Comparison of ENCODE assay signal across 17 cellular contexts in the genomic region with DNA sequence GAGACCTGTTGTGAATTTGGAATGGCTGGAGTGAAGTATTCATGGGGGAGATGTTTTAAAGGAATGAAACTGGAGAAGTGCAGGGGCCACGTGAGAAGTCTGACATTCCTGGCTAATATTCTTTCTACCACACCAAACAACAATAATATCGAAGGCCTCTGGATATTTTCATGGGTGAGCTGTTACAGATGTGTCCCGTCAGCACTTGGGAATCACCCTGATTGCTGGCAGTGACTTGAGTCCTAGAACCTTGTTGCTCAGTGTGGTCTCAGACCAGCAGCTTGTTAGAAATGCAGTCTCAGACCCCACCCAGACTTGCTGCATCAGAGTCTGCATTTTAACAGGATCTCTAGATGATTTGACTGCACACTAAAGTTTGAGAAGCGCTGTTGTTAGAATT.
DNase-seq lines count a peak whose midpoint lies in the region; ATAC-seq and TF ChIP-seq lines count a peak whose summit lies in the region.
"Had no signal": no experiment of that assay in that cellular context is flagged by ENCODE, and none has a peak within 500 bp of the region (broad histone marks: within the 10 kb centered on the region; RNA-seq: fewer than 3 reads in every experiment).

No MANE protein-coding gene starts in this region.

- no peaks in the 10 kb centered on the region for H3K79me1 ChIP-seq in mesendoderm (ENCODE audit: low read length)

- TF ChIP-seq CTCF in heart right ventricle (IDR thresholded peaks at IDR 0.05) (no peak), MCF 10A (IDR thresholded peaks at IDR 0.05; ENCODE audit: unreplicated experiment) (no peak), spleen (IDR thresholded peaks at IDR 0.05 in 8 of 11, conservative IDR thresholded peaks at IDR 0.05 in 3 of 11) (no peak)

- H3K9ac ChIP-seq in mesendoderm (ENCODE audit: low read length), result no peak overlapping the region

- H3K27ac ChIP-seq in heart right ventricle, result no peak overlapping the region
- H3K27ac ChIP-seq in mesendoderm (ENCODE audit: low read depth, low read length), result no peak overlapping the region
- H3K27ac ChIP-seq in spleen, result no peak overlapping the region
- H3K27ac ChIP-seq: HL-60 had no signal

- TF ChIP-seq POLR2A in spleen (IDR thresholded peaks at IDR 0.05), result no peak

- H3K4me1 ChIP-seq in heart right ventricle (peaks cover 0 to 42% (median 13%) of the 10 kb centered on the region in 9 donors), mesendoderm (ENCODE audit: control insufficient read depth, low read depth, low read length) (peaks cover 9% of the 10 kb centered on the region), spleen (peaks cover 0 to 23% (median 1%) of the 10 kb centered on the region in 6 donors)

- no peaks in the 10 kb centered on the region for H3K27me3 ChIP-seq in heart right ventricle
- H3K27me3 ChIP-seq in mesendoderm (ENCODE audit: insufficient read depth, low read length, poor library complexity), result no peaks in the 10 kb centered on the region
- no peaks in the 10 kb centered on the region for H3K27me3 ChIP-seq in spleen (replicated peaks in 1 of 7)

- POLR2A ChIA-PET in MCF 10A (lab: Yijun Ruan, JAX), result no interaction called here

- BruUV-seq in MCF 10A (replicated peaks; lab: Mats Ljungman, UMichigan), result no TSS peak

- WGBS in heart right ventricle, 2 donors, result 48 to 56% methylated on average over 4 of the region's 4 CpGs
- whole genome bisulfite sequencing in mesendoderm (ENCODE audit: extremely low coverage, insufficient coverage, low lambda C conversion rate), result no CpG with 5 or more reads among the region's 4 CpGs
- WGBS in spleen, 5 donors, result 70 to 88% (median 84%) methylated on average over 4 of the region's 4 CpGs

- H4K5ac ChIP-seq in mesendoderm (ENCODE audit: low read length), result no peak overlapping the region

- H3K36me3 Mint-ChIP-seq in MCF 10A (ENCODE audit: insufficient read depth, unreplicated experiment), result no peaks in the 10 kb centered on the region

- ATAC-seq in Right ventricle myocardium superior (ENCODE audit: poor library complexity) (peak; percentile 74), heart right ventricle (peak in 5 of 8 donors; percentile 36 to 70 (median 47)), HG03097 (IDR thresholded peaks at IDR 0.05; ENCODE audit: low FRiP score, unreplicated experiment) (no peak)
- ATAC-seq: GM12878 had no signal

- H3K36me3 ChIP-seq in heart right ventricle (no peaks in the 10 kb centered on the region), mesendoderm (ENCODE audit: control insufficient read depth, insufficient read depth, low read length) (no peaks in the 10 kb centered on the region), spleen (no peaks in the 10 kb centered on the region)

- no peaks in the 10 kb centered on the region for H3K4me1 Mint-ChIP-seq in MCF 10A (ENCODE audit: insufficient read depth, unreplicated experiment)

- H3K4me3 ChIP-seq in heart right ventricle, result no peak overlapping the region
- H3K4me3 ChIP-seq in mesendoderm (ENCODE audit: low read length), result no peak overlapping the region
- no peak overlapping the region for H3K4me3 ChIP-seq in spleen
- H3K4me3 ChIP-seq: GM12878 had no signal

- no peak overlapping the region for H3K18ac ChIP-seq in mesendoderm (ENCODE audit: low read length)

- H3K4ac ChIP-seq in mesendoderm (ENCODE audit: low read depth, low read length), result no peak overlapping the region

- H3K4me3 Mint-ChIP-seq in MCF 10A (ENCODE audit: unreplicated experiment), result no peak overlapping the region
- H3K4me3 Mint-ChIP-seq: HFFc6 had no signal

- H3K9me3 Mint-ChIP-seq in MCF 10A (ENCODE audit: unreplicated experiment), result no peaks in the 10 kb centered on the region
- H3K9me3 Mint-ChIP-seq: HFFc6 had no signal

- no peaks in the 10 kb centered on the region for H3K27me3 Mint-ChIP-seq in MCF 10A (ENCODE audit: insufficient read depth, unreplicated experiment)

- H3K27ac Mint-ChIP-seq in MCF 10A (ENCODE audit: low read depth, unreplicated experiment), result no peak overlapping the region
- H3K27ac Mint-ChIP-seq: HFFc6 had no signal

- intact Hi-C loops in Right ventricle myocardium superior (cut with DNase I) (no loop called here), cardiac septum (cut with DNase I) (no loop called here), heart right ventricle (cut with DNase I) (no loop called here), MCF 10A (cut with micrococcal nuclease) (no loop called here), spleen (cut with DNase I; ENCODE audit: low total_unique reads) (no loop called here)

- H3K79me2 ChIP-seq in mesendoderm (ENCODE audit: control insufficient read depth, insufficient read depth, low read length), result no peaks in the 10 kb centered on the region

- H3K56ac ChIP-seq in mesendoderm (ENCODE audit: low read length), result peak overlapping the region; percentile 64

- H3K4me2 ChIP-seq in mesendoderm (ENCODE audit: low read length), result no peak overlapping the region

- DNase-seq in Right ventricle myocardium superior, result no peak
- DNase-seq in cardiac septum (ENCODE audit: low spot score), result no peak
- DNase-seq in heart right ventricle, result no peak
- no peak for DNase-seq in mesendoderm
- DNase-seq in MCF 10A (ENCODE audit: unreplicated experiment), result no peak
- DNase-seq in HUDEP-2 (lab: John Stamatoyannopoulos, UW; ENCODE audit: unreplicated experiment in 76 of 76), result no peak
- no peak for DNase-seq in spleen
- DNase-seq: C1 segment of cervical spinal cord, DMS 273 treated with DMSO at 0.1 percent for 48 hours, GDM1, HFFc6, NCI-H187, NCI-H226, NCI-H524 treated with DMSO at 0.1 percent for 48 hours had no signal

- H2AK5ac ChIP-seq in mesendoderm (ENCODE audit: low read length), result no peak overlapping the region

- H2BK15ac ChIP-seq in mesendoderm (replicated peaks; ENCODE audit: low read depth), result no peak overlapping the region

- CTCF ChIA-PET in MCF 10A (lab: Yijun Ruan, JAX), result interaction anchor here (0.7 kb wide), 1 partner anchor 26 kb away, joined by 3 read pairs; no protein-coding TSS in a partner anchor

- no peak overlapping the region for H2BK120ac ChIP-seq in mesendoderm (ENCODE audit: low read depth, low read length)

- H2BK5ac ChIP-seq in mesendoderm (ENCODE audit: low read length), result no peak overlapping the region

- no peak overlapping the region for H4K8ac ChIP-seq in mesendoderm (ENCODE audit: low read depth, low read length)

- H3K9me3 ChIP-seq in heart right ventricle (no peaks in the 10 kb centered on the region), spleen (no peaks in the 10 kb centered on the region)

- H3K23ac ChIP-seq in mesendoderm (ENCODE audit: low read length), result peak overlapping the region; percentile 9
